Comparison of ENCODE assay signal across 2 cellular contexts in genomic region chr21:45460611-45461368, GRCh38.
TF ChIP-seq lines count a peak whose summit lies in the region.

No MANE protein-coding gene starts in this region.

TF ChIP-seq in A549, 52 proteins besides CTCF, POLR2A, EP300 and RAD21:
- no peak for TF ChIP-seq ATOH8 (CRISPR knock-in tag; IDR thresholded peaks at IDR 0.05; ENCODE audit: low read depth)
- no peak for TF ChIP-seq BCL3 (IDR thresholded peaks at IDR 0.05)
- TF ChIP-seq NPAS2 (CRISPR knock-in tag; IDR thresholded peaks at IDR 0.05; ENCODE audit: borderline replicate concordance), result no peak
- TF ChIP-seq, protein P1, sequence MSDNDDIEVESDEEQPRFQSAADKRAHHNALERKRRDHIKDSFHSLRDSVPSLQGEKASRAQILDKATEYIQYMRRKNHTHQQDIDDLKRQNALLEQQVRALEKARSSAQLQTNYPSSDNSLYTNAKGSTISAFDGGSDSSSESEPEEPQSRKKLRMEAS (IDR thresholded peaks at IDR 0.05), result 0 out of 2 replicates have a peak, but pooled peaks have one; percentile 26
- TF ChIP-seq FOSB (CRISPR knock-in tag; IDR thresholded peaks at IDR 0.05), result no peak
- no peak for TF ChIP-seq NR3C1 (IDR thresholded peaks at IDR 0.05)
- TF ChIP-seq, protein P2, sequence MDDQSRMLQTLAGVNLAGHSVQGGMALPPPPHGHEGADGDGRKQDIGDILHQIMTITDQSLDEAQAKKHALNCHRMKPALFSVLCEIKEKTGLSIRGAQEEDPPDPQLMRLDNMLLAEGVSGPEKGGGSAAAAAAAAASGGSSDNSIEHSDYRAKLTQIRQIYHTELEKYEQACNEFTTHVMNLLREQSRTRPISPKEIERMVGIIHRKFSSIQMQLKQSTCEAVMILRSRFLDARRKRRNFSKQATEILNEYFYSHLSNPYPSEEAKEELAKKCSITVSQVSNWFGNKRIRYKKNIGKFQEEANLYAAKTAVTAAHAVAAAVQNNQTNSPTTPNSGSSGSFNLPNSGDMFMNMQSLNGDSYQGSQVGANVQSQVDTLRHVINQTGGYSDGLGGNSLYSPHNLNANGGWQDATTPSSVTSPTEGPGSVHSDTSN (IDR thresholded peaks at IDR 0.05), result no peak
- peak; percentile 95 for TF ChIP-seq MAFK (IDR thresholded peaks at IDR 0.05; ENCODE audit: partially characterized antibody)
- no peak for TF ChIP-seq HEYL (CRISPR knock-in tag; IDR thresholded peaks at IDR 0.05)
- no peak for TF ChIP-seq E2F6 (IDR thresholded peaks at IDR 0.05; ENCODE audit: borderline replicate concordance, low read depth)
- no peak for TF ChIP-seq MAZ (IDR thresholded peaks at IDR 0.05; ENCODE audit: borderline replicate concordance, low read depth, low read length)
- no peak for TF ChIP-seq ZSCAN20 (CRISPR knock-in tag; IDR thresholded peaks at IDR 0.05)
- TF ChIP-seq HOXA7 (CRISPR knock-in tag; IDR thresholded peaks at IDR 0.05), result no peak
- no peak for TF ChIP-seq PHF8 (IDR thresholded peaks at IDR 0.05; ENCODE audit: borderline replicate concordance, low read depth)
- no peak for TF ChIP-seq FOSL2 (IDR thresholded peaks at IDR 0.05)
- peak; percentile 24; the same call in 1 of the 2 replicates for TF ChIP-seq FOSL2 (CRISPR knock-in tag; IDR thresholded peaks at IDR 0.05)
- TF ChIP-seq NFE2L2 (conservative IDR thresholded peaks at IDR 0.05; ENCODE audit: low read length), result peak; percentile 90
TF ChIP-seq in A549: peak in this region for 4.

TF ChIP-seq in HCT116, 20 proteins besides CTCF, POLR2A, EP300 and RAD21:
- TF ChIP-seq YY1 (IDR thresholded peaks at IDR 0.05; ENCODE audit: extremely low read depth, insufficient replicate concordance, low read depth, low read length), result no peak
- TF ChIP-seq EZH2phosphoT487 (IDR thresholded peaks at IDR 0.05; ENCODE audit: borderline replicate concordance), result no peak
- TF ChIP-seq, protein P1 (IDR thresholded peaks at IDR 0.05), result no peak
- no peak for TF ChIP-seq SP1 (IDR thresholded peaks at IDR 0.05; ENCODE audit: low read depth)
- TF ChIP-seq EGR1 (IDR thresholded peaks at IDR 0.05; ENCODE audit: low read depth), result no peak
- no peak for TF ChIP-seq FOSL1 (IDR thresholded peaks at IDR 0.05; ENCODE audit: low read depth)
- no peak for TF ChIP-seq SIN3A (IDR thresholded peaks at IDR 0.05; ENCODE audit: low read depth)
- TF ChIP-seq CBX3 (IDR thresholded peaks at IDR 0.05; ENCODE audit: low read depth), result no peak
- TF ChIP-seq TCF7L2 (IDR thresholded peaks at IDR 0.05; ENCODE audit: borderline replicate concordance, extremely low read depth, insufficient read depth, insufficient read length), result no peak
- TF ChIP-seq ZBTB33 (IDR thresholded peaks at IDR 0.05; ENCODE audit: extremely low read depth, insufficient replicate concordance, low read length), result no peak
- no peak for TF ChIP-seq EZH2 (IDR thresholded peaks at IDR 0.05)
- no peak for TF ChIP-seq ZFX (IDR thresholded peaks at IDR 0.05)
